In the genomic region with DNA sequence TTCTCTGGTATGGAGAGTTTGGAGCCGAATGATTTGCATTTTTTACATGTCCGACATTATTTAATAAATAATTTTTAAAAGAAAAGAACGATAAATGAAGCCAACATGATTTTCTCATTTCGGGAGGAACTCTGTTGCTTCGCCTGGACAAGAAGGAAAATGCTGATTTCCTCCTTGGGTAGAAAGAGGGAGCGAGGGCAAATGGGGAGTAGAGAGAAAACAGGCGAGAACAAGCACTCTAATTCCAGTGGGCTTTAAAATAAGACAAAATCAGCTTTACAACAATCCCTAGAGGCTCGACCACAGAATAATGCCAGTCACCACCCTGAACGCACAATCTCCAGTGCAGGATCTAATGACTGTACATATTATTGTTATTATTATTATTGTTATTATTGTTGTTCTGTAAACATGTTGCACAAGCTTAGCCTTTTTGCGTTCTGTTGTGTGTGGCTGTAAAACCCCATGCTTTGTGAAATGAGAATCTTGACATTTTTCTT, we compare ENCODE assay signal across 1 cellular context.
TF ChIP-seq lines count a peak whose summit lies in the region.

No MANE protein-coding gene starts in this region.

TF ChIP-seq in H1, 55 proteins besides CTCF, POLR2A, EP300 and RAD21:
- TF ChIP-seq FOSL1 (IDR thresholded peaks at IDR 0.05; ENCODE audit: insufficient read depth, low read depth, low read length) (no peak), CBX8 (IDR thresholded peaks at IDR 0.05; ENCODE audit: borderline replicate concordance, low read depth, low read length) (0 out of 2 replicates have a peak, but pooled peaks have one; percentile 16)
TF ChIP-seq in H1: peak in this region for 1.
